Comparison of ENCODE assay signal across 9 cellular contexts in the genomic region with DNA sequence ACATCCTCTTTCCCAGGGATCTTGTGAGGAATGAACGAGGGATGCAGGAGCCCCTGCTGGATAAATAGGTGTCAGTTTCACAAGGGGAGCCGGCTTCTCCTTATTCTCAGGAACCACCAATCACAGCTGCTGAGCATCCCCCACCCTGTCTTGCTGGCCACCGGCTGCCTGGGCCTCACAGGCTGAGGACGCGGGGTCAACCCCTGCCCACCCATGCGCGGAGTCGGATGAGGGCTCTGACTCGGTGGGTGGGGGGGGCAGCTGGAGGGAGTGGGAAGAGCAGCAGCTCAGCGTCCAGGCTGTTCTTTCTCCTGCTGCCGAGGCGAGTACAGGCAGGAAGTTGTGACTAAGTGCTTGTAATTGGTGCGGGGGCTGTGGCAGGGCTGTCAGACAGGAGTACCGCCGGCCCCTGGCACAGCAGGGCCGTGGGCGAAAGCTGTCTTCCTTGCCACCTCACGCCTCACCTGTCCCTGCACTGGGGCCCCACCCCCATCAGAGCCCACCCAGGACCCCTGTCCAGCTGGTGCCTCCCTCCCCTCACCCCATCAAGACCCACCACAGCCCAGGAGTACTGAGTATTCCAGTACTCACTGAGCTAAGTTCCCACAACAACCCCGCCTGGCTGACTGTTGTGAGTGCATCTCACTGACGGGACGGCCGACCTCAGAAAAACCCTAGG. TPM values are rescaled to one million over a fixed set of nuclear protein-coding genes. Genes with fewer than 3 reads are reported as not detected.
DNase-seq lines count a peak whose midpoint lies in the region; ATAC-seq and TF ChIP-seq lines count a peak whose summit lies in the region.
"Had no signal": no experiment of that assay in that cellular context is flagged by ENCODE, and none has a peak within 500 bp of the region (broad histone marks: within the 10 kb centered on the region; RNA-seq: fewer than 3 reads in every experiment).

No MANE protein-coding gene starts in this region.

- no peak overlapping the region for H4K8ac ChIP-seq in neuronal stem cell (ENCODE audit: low read depth, low read length)

- H3K18ac ChIP-seq in neuronal stem cell (ENCODE audit: low read length) = peak overlapping the region; percentile 69

- no peak overlapping the region for H2BK120ac ChIP-seq in neuronal stem cell (ENCODE audit: low read depth, low read length)

- H4K91ac ChIP-seq in neuronal stem cell (ENCODE audit: low read depth, low read length, poor library complexity) = no peak overlapping the region

- peak overlapping the region; percentile 49 for H3K4me2 ChIP-seq in neuronal stem cell (ENCODE audit: insufficient read depth, low read length, poor library complexity, severe bottlenecking)

- peak overlapping the region; percentile 53 for H2AFZ ChIP-seq in neuronal stem cell (ENCODE audit: low read length)

- no peaks in the 10 kb centered on the region for H3K79me1 ChIP-seq in neuronal stem cell (ENCODE audit: low read depth, low read length)

- DNase-seq in Daoy (ENCODE audit: low read depth) = peak; percentile 91
- DNase-seq in NAMALWA (ENCODE audit: low spot score) = peak; percentile 45
- DNase-seq in activated CD4-positive, alpha-beta T cell treated with anti-CD3 and anti-CD28 coated beads, Interleukin-2, amount 50 U/mL, for 4 hours = peak; percentile 64 to 68
- peak in 8 of 10 donors; percentile 40 to 85 (median 72) for DNase-seq in dorsolateral prefrontal cortex
- peak; percentile 70 for DNase-seq in neuronal stem cell (ENCODE audit: low spot score)
- peak; percentile 63 for DNase-seq in ureter (ENCODE audit: low spot score)
- DNase-seq in mucosa of gallbladder (ENCODE audit: low spot score) = no peak

- H3K23ac ChIP-seq in neuronal stem cell (ENCODE audit: low read depth, low read length, poor library complexity) = peak overlapping the region; percentile 73

- H3K4ac ChIP-seq in neuronal stem cell (ENCODE audit: low read length) = peak overlapping the region; percentile 53

- H2AK5ac ChIP-seq in neuronal stem cell (ENCODE audit: low read depth, low read length) = peak overlapping the region; percentile 93

- no peaks in the 10 kb centered on the region for H3K9me3 ChIP-seq in neuronal stem cell (replicated peaks in 1 of 2; ENCODE audit: control insufficient read depth in 2 of 2, insufficient read depth in 1 of 2, low read depth in 1 of 2, low read length in 2 of 2)
- H3K9me3 ChIP-seq: thyroid gland had no signal

- no peak for ATAC-seq in HG03457 (IDR thresholded peaks at IDR 0.05; ENCODE audit: unreplicated experiment)

- TF ChIP-seq CTCF in dorsolateral prefrontal cortex (IDR thresholded peaks at IDR 0.05 in 54 of 56, conservative IDR thresholded peaks at IDR 0.05 in 2 of 56; ENCODE audit: low read depth in 1 of 56, partially characterized antibody in 56 of 56) = no peak

- H2BK5ac ChIP-seq in neuronal stem cell (ENCODE audit: low read length) = no peak overlapping the region

- no peak overlapping the region for H3K9ac ChIP-seq in neuronal stem cell (ENCODE audit: low read depth, low read length, poor library complexity)

- H3K27me3 ChIP-seq in dorsolateral prefrontal cortex (peaks cover 0 to 9% (median 0%) of the 10 kb centered on the region in 45 donors), neuronal stem cell (ENCODE audit: control insufficient read depth in 3 of 3, insufficient read depth in 3 of 3, low read depth in 1 of 3, low read length in 3 of 3) (peaks cover 0 to 4% (median 0%) of the 10 kb centered on the region in 3 experiments)
- H3K27me3 ChIP-seq: thyroid gland had no signal

- H3K36me3 ChIP-seq in neuronal stem cell (replicated peaks in 1 of 2; ENCODE audit: control insufficient read depth in 2 of 2, insufficient read depth in 2 of 2, low read length in 2 of 2) = no peaks in the 10 kb centered on the region
- H3K36me3 ChIP-seq: thyroid gland had no signal

- intact Hi-C loops in dorsolateral prefrontal cortex (cut with DNase I) = no loop called here

- H3K4me1 ChIP-seq in neuronal stem cell (ENCODE audit: control insufficient read depth in 2 of 2, insufficient read depth in 1 of 2, low read depth in 1 of 2, low read length in 2 of 2) = peaks cover 20 to 35% of the 10 kb centered on the region in 2 donors

- H3K27ac ChIP-seq in dorsolateral prefrontal cortex (peak overlapping the region in 8 of 59 donors; percentile 20 to 69 (median 32)), neuronal stem cell (replicated peaks; ENCODE audit: low read length) (no peak overlapping the region)
- H3K27ac ChIP-seq: thyroid gland had no signal

- peak overlapping the region; percentile 56 for H3K14ac ChIP-seq in neuronal stem cell (ENCODE audit: low read length)

- H2BK15ac ChIP-seq in neuronal stem cell (ENCODE audit: low read length) = peak overlapping the region; percentile 58

- WGBS in neuronal stem cell (ENCODE audit: extremely low coverage in 2 of 2, insufficient read length in 2 of 2, insufficient replicate concordance in 1 of 2), 2 donors = no CpG with 5 or more reads among the region's 22 CpGs

- peak overlapping the region in 4 of 59 donors; percentile 1 to 34 (median 12) for H3K4me3 ChIP-seq in dorsolateral prefrontal cortex
- peak overlapping the region in 1 of 2 donors; percentile 12 for H3K4me3 ChIP-seq in neuronal stem cell (ENCODE audit: low read length in 2 of 2)
- H3K4me3 ChIP-seq: thyroid gland had no signal

- peak overlapping the region; percentile 5 for H2BK12ac ChIP-seq in neuronal stem cell (ENCODE audit: low read length)

RNA-seq across cellular contexts. Expression of a gene that starts 11.0 kb away (rescaled TPM):
- 0.09 TPM in 1 of 2 replicates, not detected in the other for total RNA-seq in Daoy (2014; rRNA removed; shearing (Covaris generic))
- total RNA-seq in dorsolateral prefrontal cortex (under 1 TPM in 8 of 120 experiments, not detected in 112; 0.29 to 0.66 (median 0.40) TPM), ureter (0.75 TPM), mucosa of gallbladder (2.5 TPM)
- polyA plus RNA-seq in neuronal stem cell (2013, experiment 1 of 2) = 1.1 TPM
- polyA plus RNA-seq in neuronal stem cell (2013, experiment 2 of 2) = 0.79 TPM

RNA-seq across cellular contexts. Expression of a gene that starts 26.9 kb away (rescaled TPM):
- 2.6 and 3.4 TPM in 2 replicates for total RNA-seq in Daoy (2014; rRNA removed; shearing (Covaris generic))
- total RNA-seq in dorsolateral prefrontal cortex (10 to 100 TPM in 116 of 120 experiments, 1 to 10 TPM in 4; 6.2 to 47.0 (median 21.1) TPM), ureter (16.2 TPM), mucosa of gallbladder (3.6 TPM)
- polyA plus RNA-seq in neuronal stem cell (2013, experiment 1 of 2) = 1.4 TPM
- 1.6 TPM for polyA plus RNA-seq in neuronal stem cell (2013, experiment 2 of 2)

RNA-seq across cellular contexts. Expression of a gene that starts 41.9 kb away (rescaled TPM):
- 4,474 and 4,750 TPM in 2 replicates for total RNA-seq in Daoy (2014; rRNA removed; shearing (Covaris generic))
- total RNA-seq in dorsolateral prefrontal cortex (100 to 1,000 TPM; 467 to 932 (median 664) TPM), ureter (2,389 TPM), mucosa of gallbladder (1,696 TPM)
- polyA plus RNA-seq in neuronal stem cell (2013, experiment 1 of 2) = 5,003 TPM
- polyA plus RNA-seq in neuronal stem cell (2013, experiment 2 of 2) = 4,966 TPM

RNA-seq across cellular contexts. Expression of a gene that starts 55.1 kb away (rescaled TPM):
- 69.7 and 80.2 TPM in 2 replicates for total RNA-seq in Daoy (2014; rRNA removed; shearing (Covaris generic))
- total RNA-seq in dorsolateral prefrontal cortex (10 to 100 TPM; 59.2 to 89.8 (median 72.3) TPM), ureter (84.7 TPM), mucosa of gallbladder (139 TPM)
- polyA plus RNA-seq in neuronal stem cell (2013, experiment 1 of 2) = 44.9 TPM
- polyA plus RNA-seq in neuronal stem cell (2013, experiment 2 of 2) = 44.1 TPM

RNA-seq across cellular contexts. Expression of a gene that starts 55.2 kb away (rescaled TPM):
- total RNA-seq in Daoy (2014; rRNA removed; shearing (Covaris generic)) = 4.9 and 6.7 TPM in 2 replicates
- total RNA-seq in dorsolateral prefrontal cortex = 10 to 100 TPM; 14.5 to 39.6 (median 23.2) TPM
- polyA plus RNA-seq in neuronal stem cell (2013, experiment 1 of 2) = 28.9 TPM
- 29.1 TPM for polyA plus RNA-seq in neuronal stem cell (2013, experiment 2 of 2)
- 7.4 TPM for total RNA-seq in ureter
- 13.6 TPM for total RNA-seq in mucosa of gallbladder
